ENCODE assay signal across 22 cellular contexts in the genomic region with DNA sequence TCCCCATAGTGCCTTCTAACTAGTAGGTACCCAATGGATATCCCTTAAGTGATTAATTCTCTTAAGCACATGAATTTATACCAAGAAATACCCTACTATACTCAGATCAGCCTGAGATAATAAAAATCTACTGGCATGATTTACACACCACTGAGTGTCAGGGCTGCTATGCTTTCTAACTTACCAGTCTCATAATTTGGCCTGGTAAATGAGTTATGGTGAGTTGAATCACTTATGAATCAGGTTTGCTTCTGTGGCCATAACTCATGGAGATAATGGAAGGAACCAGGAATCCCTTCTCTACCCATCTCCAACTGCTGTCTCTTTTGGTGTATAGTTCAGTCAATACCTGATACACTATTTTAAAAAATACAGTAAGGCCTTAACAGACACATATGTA.
DNase-seq lines count a peak whose midpoint lies in the region; ATAC-seq, FAIRE-seq and TF ChIP-seq lines count a peak whose summit lies in the region.
"Had no signal": no experiment of that assay in that cellular context is flagged by ENCODE, and none has a peak within 500 bp of the region (broad histone marks: within the 10 kb centered on the region; RNA-seq: fewer than 3 reads in every experiment).

No MANE protein-coding gene starts in this region.

- intact Hi-C loops in Calu3 (cut with micrococcal nuclease; ENCODE audit: unreplicated experiment) = loop anchor here (5.0 to 10.0 kb wide), 2 partner anchors 78 to 356 kb away; no protein-coding TSS in a partner anchor
- intact Hi-C loops in PC-3 (cut with micrococcal nuclease) = loop anchor here (10.0 kb wide), 1 partner anchor 224 kb away; no protein-coding TSS in a partner anchor
- intact Hi-C loops in upper lobe of right lung (cut with DNase I) = no loop called here
- intact Hi-C loops in spleen (cut with DNase I; ENCODE audit: low total_unique reads) = no loop called here

- no peak overlapping the region for H4K8ac ChIP-seq in mesendoderm (ENCODE audit: low read depth, low read length)

- no peak overlapping the region for H3K4ac ChIP-seq in mesendoderm (ENCODE audit: low read depth, low read length)

- H3K79me2 ChIP-seq in PC-3 (ENCODE audit: low read length) (no peaks in the 10 kb centered on the region), astrocyte (ENCODE audit: insufficient read depth, low read length) (no peaks in the 10 kb centered on the region), mesendoderm (ENCODE audit: control insufficient read depth, insufficient read depth, low read length) (no peaks in the 10 kb centered on the region)

- H4K20me1 ChIP-seq in PC-3 (ENCODE audit: low read length) (no peaks in the 10 kb centered on the region), astrocyte (ENCODE audit: insufficient read depth, low read length) (no peaks in the 10 kb centered on the region)

- ATAC-seq in PC-3 = peak; percentile 57
- ATAC-seq in upper lobe of right lung = no peak
- no peak for ATAC-seq in HG03025 (IDR thresholded peaks at IDR 0.05; ENCODE audit: low FRiP score, unreplicated experiment)

- no peak overlapping the region for H3K9ac ChIP-seq in PC-3 (ENCODE audit: low read length)
- no peak overlapping the region for H3K9ac ChIP-seq in astrocyte (ENCODE audit: low read length)
- H3K9ac ChIP-seq in mesendoderm (ENCODE audit: low read length) = no peak overlapping the region
- H3K9ac ChIP-seq: KMS-11 had no signal

- H3K18ac ChIP-seq in mesendoderm (ENCODE audit: low read length) = no peak overlapping the region

- no peak overlapping the region for H3K56ac ChIP-seq in mesendoderm (ENCODE audit: low read length)

- CTCF ChIA-PET in Calu3 (lab: Charles Lee) = no interaction called here
- CTCF ChIA-PET in PC-3 (lab: Charles Lee) = no interaction called here

- H3K4me1 Mint-ChIP-seq in Calu3 (ENCODE audit: low read depth, unreplicated experiment) (peaks cover 25% of the 10 kb centered on the region), astrocyte (ENCODE audit: low read depth, unreplicated experiment) (peaks cover 15% of the 10 kb centered on the region), immature natural killer cell (no peaks in the 10 kb centered on the region)
- H3K4me1 Mint-ChIP-seq: B cell; CD4-positive, alpha-beta memory T cell had no signal

- H3K36me3 Mint-ChIP-seq in Calu3 (ENCODE audit: insufficient read depth, unreplicated experiment) = no peaks in the 10 kb centered on the region
- H3K36me3 Mint-ChIP-seq in astrocyte (ENCODE audit: low read depth, unreplicated experiment) = no peaks in the 10 kb centered on the region
- H3K36me3 Mint-ChIP-seq in immature natural killer cell = no peaks in the 10 kb centered on the region
- H3K36me3 Mint-ChIP-seq: CD4-positive, alpha-beta memory T cell had no signal

- H3K4me3 Mint-ChIP-seq in Calu3 (ENCODE audit: low read depth, unreplicated experiment) (no peak overlapping the region), astrocyte (ENCODE audit: unreplicated experiment) (no peak overlapping the region), immature natural killer cell (no peak overlapping the region)
- H3K4me3 Mint-ChIP-seq: B cell; CD4-positive, alpha-beta memory T cell had no signal

- H3K9me3 Mint-ChIP-seq in Calu3 (ENCODE audit: low read depth, unreplicated experiment) (no peaks in the 10 kb centered on the region), astrocyte (ENCODE audit: unreplicated experiment) (no peaks in the 10 kb centered on the region), immature natural killer cell (peaks cover 2 to 13% (median 6%) of the 10 kb centered on the region in 6 donors)

- H3K27me3 ChIP-seq in PC-3 (ENCODE audit: low read length) (no peaks in the 10 kb centered on the region), astrocyte (ENCODE audit: insufficient read depth, low read length) (no peaks in the 10 kb centered on the region), mesendoderm (ENCODE audit: insufficient read depth, low read length, poor library complexity) (no peaks in the 10 kb centered on the region), upper lobe of right lung (no peaks in the 10 kb centered on the region), spleen (replicated peaks in 1 of 7) (no peaks in the 10 kb centered on the region)

- no peak for FAIRE-seq in astrocyte (lab: Jason Lieb, UNC)
- FAIRE-seq: GM12891, GM18507 had no signal

- no peak for TF ChIP-seq POLR2A in spleen (IDR thresholded peaks at IDR 0.05)

- no peaks in the 10 kb centered on the region for H3F3A ChIP-seq in PC-3 (ENCODE audit: low read length, unreplicated experiment)

- POLR2A ChIA-PET in PC-3 (lab: Charles Lee; ENCODE audit: unreplicated experiment) = no interaction called here

- peaks cover 30% of the 10 kb centered on the region for H3K4me1 ChIP-seq in PC-3 (ENCODE audit: insufficient read depth, low read length)
- H3K4me1 ChIP-seq in astrocyte (ENCODE audit: insufficient read depth, low read length) = peaks cover 13% of the 10 kb centered on the region
- H3K4me1 ChIP-seq in mesendoderm (ENCODE audit: control insufficient read depth, low read depth, low read length) = no peaks in the 10 kb centered on the region
- no peaks in the 10 kb centered on the region for H3K4me1 ChIP-seq in upper lobe of right lung
- H3K4me1 ChIP-seq in spleen = no peaks in the 10 kb centered on the region

- H3K23ac ChIP-seq in mesendoderm (ENCODE audit: low read length) = no peak overlapping the region

- H3K9me3 ChIP-seq in PC-3 (ENCODE audit: low read length) (no peaks in the 10 kb centered on the region), astrocyte (ENCODE audit: insufficient read depth, low read depth, low read length) (no peaks in the 10 kb centered on the region), upper lobe of right lung (no peaks in the 10 kb centered on the region), spleen (no peaks in the 10 kb centered on the region)

- BruUV-seq in Calu3 (replicated peaks; lab: Mats Ljungman, UMichigan) (no TSS peak), PC-3 (replicated peaks; lab: Mats Ljungman, UMichigan) (no TSS peak)

- DNase-seq in Calu3 (no peak), PC-3 (peak; percentile 47), astrocyte (ENCODE audit: low read depth) (peak; percentile 8), mesendoderm (no peak), upper lobe of right lung (no peak), spleen (no peak), immature natural killer cell (no peak)
- DNase-seq: CD4-positive, alpha-beta memory T cell; DND-41; GF-D8; NCI-H1048; NCI-H1436 treated with DMSO at 0.1 percent for 48 hours; NCI-H2029 treated with DMSO at 0.1 percent for 48 hours; NCI-H2171 treated with DMSO at 0.1 percent for 48 hours; NCI-H446 treated with DMSO at 0.1 percent for 48 hours; NCI-H748 treated with DMSO at 0.1 percent for 48 hours; PC-9 had no signal

- H2BK15ac ChIP-seq in mesendoderm (replicated peaks; ENCODE audit: low read depth) = peak overlapping the region; percentile 64

- H2BK120ac ChIP-seq in mesendoderm (ENCODE audit: low read depth, low read length) = no peak overlapping the region

- H3K36me3 ChIP-seq in PC-3 (ENCODE audit: low read depth, low read length) (no peaks in the 10 kb centered on the region), astrocyte (ENCODE audit: insufficient read depth, low read length) (no peaks in the 10 kb centered on the region), mesendoderm (ENCODE audit: control insufficient read depth, insufficient read depth, low read length) (no peaks in the 10 kb centered on the region), upper lobe of right lung (no peaks in the 10 kb centered on the region), spleen (no peaks in the 10 kb centered on the region)

- H2AK5ac ChIP-seq in mesendoderm (ENCODE audit: low read length) = no peak overlapping the region

- H3K4me2 ChIP-seq in PC-3 (ENCODE audit: low read length) = no peak overlapping the region
- no peak overlapping the region for H3K4me2 ChIP-seq in astrocyte (ENCODE audit: low read length)
- no peak overlapping the region for H3K4me2 ChIP-seq in mesendoderm (ENCODE audit: low read length)
- H3K4me2 ChIP-seq: KMS-11, PC-9 had no signal

- no peak for TF ChIP-seq CTCF in Calu3 (IDR thresholded peaks at IDR 0.05; ENCODE audit: unreplicated experiment)
- TF ChIP-seq CTCF in PC-3 (conservative IDR thresholded peaks at IDR 0.05; ENCODE audit: low read depth, low read length) = no peak
- TF ChIP-seq CTCF in astrocyte (IDR thresholded peaks at IDR 0.05; ENCODE audit: insufficient read depth, low read depth, low read length) = no peak
- no peak for TF ChIP-seq CTCF in upper lobe of right lung (IDR thresholded peaks at IDR 0.05)
- no peak for TF ChIP-seq CTCF in spleen (IDR thresholded peaks at IDR 0.05 in 8 of 11, conservative IDR thresholded peaks at IDR 0.05 in 3 of 11)

- no peak overlapping the region for H3K4me3 ChIP-seq in PC-3 (ENCODE audit: low read length)
- no peak overlapping the region for H3K4me3 ChIP-seq in astrocyte (ENCODE audit: insufficient read depth, low read depth, low read length)
- H3K4me3 ChIP-seq in mesendoderm (ENCODE audit: low read length) = no peak overlapping the region
- no peak overlapping the region for H3K4me3 ChIP-seq in upper lobe of right lung
- no peak overlapping the region for H3K4me3 ChIP-seq in spleen
- H3K4me3 ChIP-seq: PC-9 had no signal

- no peaks in the 10 kb centered on the region for H3K79me1 ChIP-seq in mesendoderm (ENCODE audit: low read length)

- H3K27ac Mint-ChIP-seq in Calu3 (ENCODE audit: unreplicated experiment) (peak overlapping the region; percentile 6), astrocyte (ENCODE audit: unreplicated experiment) (no peak overlapping the region), immature natural killer cell (no peak overlapping the region)
- H3K27ac Mint-ChIP-seq: B cell; CD4-positive, alpha-beta memory T cell had no signal

- H3K27ac ChIP-seq in PC-3 (ENCODE audit: low read length) (no peak overlapping the region), astrocyte (ENCODE audit: low read depth, low read length) (no peak overlapping the region), mesendoderm (ENCODE audit: low read depth, low read length) (no peak overlapping the region), upper lobe of right lung (no peak overlapping the region), spleen (no peak overlapping the region)
- H3K27ac ChIP-seq: KMS-11, PC-9 had no signal

- H2AFZ ChIP-seq in PC-3 (ENCODE audit: low read length) = no peak overlapping the region
- H2AFZ ChIP-seq in astrocyte (ENCODE audit: low read depth, low read length) = no peak overlapping the region
- H2AFZ ChIP-seq: PC-9 had no signal

- H3K9me2 ChIP-seq in PC-3 (replicated peaks; ENCODE audit: low read length) = no peaks in the 10 kb centered on the region

- no peak overlapping the region for H4K5ac ChIP-seq in mesendoderm (ENCODE audit: low read length)

- H2BK5ac ChIP-seq in mesendoderm (ENCODE audit: low read length) = no peak overlapping the region

- no peaks in the 10 kb centered on the region for H3K27me3 Mint-ChIP-seq in Calu3 (ENCODE audit: unreplicated experiment)
- no peaks in the 10 kb centered on the region for H3K27me3 Mint-ChIP-seq in astrocyte (ENCODE audit: low read depth, unreplicated experiment)
- H3K27me3 Mint-ChIP-seq in immature natural killer cell (ENCODE audit: low read depth in 3 of 3) = no peaks in the 10 kb centered on the region
- H3K27me3 Mint-ChIP-seq: B cell; CD4-positive, alpha-beta memory T cell had no signal

Comparison
In these comparisons a context has a peak if more than half of its experiments do, and no peak if none do; other contexts are left out.
1. DNase-seq: peak in PC-3 (single experiment) and astrocyte (single experiment); none in Calu3 (single experiment), mesendoderm (single experiment), upper lobe of right lung (single experiment), spleen (single experiment) and immature natural killer cell (0 of 3).
2. intact Hi-C loops: an anchor here in Calu3 (5.0 to 10.0 kb wide) and PC-3 (10.0 kb wide); none called in upper lobe of right lung and spleen.